ENCODE assay signal across 22 cellular contexts in genomic region chr17:65690626-65691310, GRCh38.
DNase-seq lines count a peak whose midpoint lies in the region; ATAC-seq, FAIRE-seq and TF ChIP-seq lines count a peak whose summit lies in the region.
"Had no signal": no experiment of that assay in that cellular context is flagged by ENCODE, and none has a peak within 500 bp of the region (broad histone marks: within the 10 kb centered on the region; RNA-seq: fewer than 3 reads in every experiment).

No MANE protein-coding gene starts in this region.

- H3K4me3 ChIP-seq in GM23338, result no peak overlapping the region
- no peak overlapping the region for H3K4me3 ChIP-seq in bronchial epithelial cell (ENCODE audit: low read depth, low read length)
- H3K4me3 ChIP-seq: suprapubic skin had no signal

- no peaks in the 10 kb centered on the region for H3F3A ChIP-seq in GM23338 (replicated peaks; ENCODE audit: low read depth)

- H3K4me1 ChIP-seq in GM23338 (ENCODE audit: insufficient read depth), result peaks cover 13% of the 10 kb centered on the region
- H3K4me1 ChIP-seq: foreskin keratinocyte, suprapubic skin had no signal

- no peaks in the 10 kb centered on the region for H4K20me1 ChIP-seq in GM23338 (replicated peaks; ENCODE audit: insufficient read depth)

- peak overlapping the region; percentile 80; the same call in 1 of the 2 replicates for H2AFZ ChIP-seq in GM23338

- no peak overlapping the region for H3K27ac ChIP-seq in GM23338 (ENCODE audit: low read depth)
- H3K27ac ChIP-seq: brain microvascular endothelial cell, epithelial cell of prostate, foreskin keratinocyte, suprapubic skin had no signal

- POLR2A ChIA-PET in HEK293T (lab: Yijun Ruan, JAX), result no interaction called here

- no peaks in the 10 kb centered on the region for H3K79me2 ChIP-seq in GM23338 (replicated peaks; ENCODE audit: insufficient read depth)

- FAIRE-seq in bronchial epithelial cell (lab: Jason Lieb, UNC), result peak; percentile 94
- FAIRE-seq: GM12891, HTR-8/SVneo, small intestine had no signal

- peak overlapping the region; percentile 48; the same call in 1 of the 2 replicates for H3K4me2 ChIP-seq in GM23338

- no peaks in the 10 kb centered on the region for H3K36me3 Mint-ChIP-seq in GM23338 (ENCODE audit: low read depth)
- H3K36me3 Mint-ChIP-seq: activated naive CD4-positive, alpha-beta T cell treated with anti-CD3 and anti-CD28 coated beads, Interleukin-2, amount 50 U/mL, for 24 hours; naive thymus-derived CD8-positive, alpha-beta T cell had no signal

- H3K27ac Mint-ChIP-seq in GM23338, result no peak overlapping the region
- H3K27ac Mint-ChIP-seq: activated naive CD4-positive, alpha-beta T cell treated with anti-CD3 and anti-CD28 coated beads, Interleukin-2, amount 50 U/mL, for 24 hours; B cell had no signal

- H3K36me3 ChIP-seq in GM23338 (ENCODE audit: insufficient read depth) (no peaks in the 10 kb centered on the region), bronchial epithelial cell (ENCODE audit: control insufficient read depth, insufficient read depth, low read length) (no peaks in the 10 kb centered on the region)
- H3K36me3 ChIP-seq: brain microvascular endothelial cell, suprapubic skin had no signal

- no peak for ATAC-seq in GM23338
- ATAC-seq in GM21515 (IDR thresholded peaks at IDR 0.05; ENCODE audit: unreplicated experiment), result no peak
- ATAC-seq: foreskin keratinocyte; naive thymus-derived CD8-positive, alpha-beta T cell had no signal

- H3K9me3 Mint-ChIP-seq in GM23338, result no peaks in the 10 kb centered on the region; the same call in 2 of the 3 replicates
- H3K9me3 Mint-ChIP-seq: activated naive CD4-positive, alpha-beta T cell treated with anti-CD3 and anti-CD28 coated beads, Interleukin-2, amount 50 U/mL, for 24 hours; naive thymus-derived CD8-positive, alpha-beta T cell had no signal

- TF ChIP-seq CTCF in GM23338 (conservative IDR thresholded peaks at IDR 0.05; ENCODE audit: low read depth in 2 of 2) (no peak), bronchial epithelial cell (IDR thresholded peaks at IDR 0.05; ENCODE audit: insufficient read depth, low read length, severe bottlenecking) (no peak)

- DNase-seq in DMS53 (lab: John Stamatoyannopoulos, UW), result peak; percentile 81
- no peak for DNase-seq in GM23338 (ENCODE audit: low spot score)
- peak; percentile 78 for DNase-seq in NCI-H510A treated with DMSO at 0.1 percent for 48 hours (lab: John Stamatoyannopoulos, UW)
- no peak for DNase-seq in bronchial epithelial cell (ENCODE audit: low read depth)
- no peak for DNase-seq in NCI-H2081 treated with DMSO at 0.1 percent for 48 hours (lab: John Stamatoyannopoulos, UW)
- DNase-seq in HEK293T (ENCODE audit: extremely low spot score), result no peak
- DNase-seq: activated CD4-positive, alpha-beta T cell treated with anti-CD3 and anti-CD28 coated beads for 48 hours; brain microvascular endothelial cell; foreskin keratinocyte; GDM1; naive thymus-derived CD8-positive, alpha-beta T cell; NCI-H1694 treated with DMSO at 0.1 percent for 48 hours; posterior cingulate gyrus; small intestine; stimulated activated CD4-positive, alpha-beta T cell treated with anti-CD3 and anti-CD28 coated beads, Interleukin-4, amount 100 ng/mL, for 24 hours had no signal

- H3K9me2 ChIP-seq in GM23338 (ENCODE audit: insufficient read depth), result no peaks in the 10 kb centered on the region

- no peaks in the 10 kb centered on the region for H3K27me3 Mint-ChIP-seq in GM23338 (ENCODE audit: insufficient read depth, low read depth, poor library complexity)
- H3K27me3 Mint-ChIP-seq: activated naive CD4-positive, alpha-beta T cell treated with anti-CD3 and anti-CD28 coated beads, Interleukin-2, amount 50 U/mL, for 24 hours; naive thymus-derived CD8-positive, alpha-beta T cell had no signal

- CTCF ChIA-PET in HEK293T (lab: Yijun Ruan, JAX), result no interaction called here

- H3K4me1 Mint-ChIP-seq in GM23338, result peaks cover 22% of the 10 kb centered on the region
- H3K4me1 Mint-ChIP-seq: B cell had no signal

- no peak overlapping the region for H3K4me3 Mint-ChIP-seq in GM23338
- H3K4me3 Mint-ChIP-seq: activated naive CD4-positive, alpha-beta T cell treated with anti-CD3 and anti-CD28 coated beads, Interleukin-2, amount 50 U/mL, for 24 hours; B cell had no signal

- H3K27me3 ChIP-seq in GM23338 (ENCODE audit: insufficient read depth) (no peaks in the 10 kb centered on the region), bronchial epithelial cell (ENCODE audit: control insufficient read depth, insufficient read depth, low read length) (no peaks in the 10 kb centered on the region)
- H3K27me3 ChIP-seq: brain microvascular endothelial cell, suprapubic skin had no signal

TF ChIP-seq in GM23338, 12 proteins besides CTCF, POLR2A, EP300 and RAD21 (continues in another document):
- no peak for TF ChIP-seq ZNF331 (CRISPR knock-in tag; IDR thresholded peaks at IDR 0.05; ENCODE audit: low read depth)
- TF ChIP-seq, protein P1, sequence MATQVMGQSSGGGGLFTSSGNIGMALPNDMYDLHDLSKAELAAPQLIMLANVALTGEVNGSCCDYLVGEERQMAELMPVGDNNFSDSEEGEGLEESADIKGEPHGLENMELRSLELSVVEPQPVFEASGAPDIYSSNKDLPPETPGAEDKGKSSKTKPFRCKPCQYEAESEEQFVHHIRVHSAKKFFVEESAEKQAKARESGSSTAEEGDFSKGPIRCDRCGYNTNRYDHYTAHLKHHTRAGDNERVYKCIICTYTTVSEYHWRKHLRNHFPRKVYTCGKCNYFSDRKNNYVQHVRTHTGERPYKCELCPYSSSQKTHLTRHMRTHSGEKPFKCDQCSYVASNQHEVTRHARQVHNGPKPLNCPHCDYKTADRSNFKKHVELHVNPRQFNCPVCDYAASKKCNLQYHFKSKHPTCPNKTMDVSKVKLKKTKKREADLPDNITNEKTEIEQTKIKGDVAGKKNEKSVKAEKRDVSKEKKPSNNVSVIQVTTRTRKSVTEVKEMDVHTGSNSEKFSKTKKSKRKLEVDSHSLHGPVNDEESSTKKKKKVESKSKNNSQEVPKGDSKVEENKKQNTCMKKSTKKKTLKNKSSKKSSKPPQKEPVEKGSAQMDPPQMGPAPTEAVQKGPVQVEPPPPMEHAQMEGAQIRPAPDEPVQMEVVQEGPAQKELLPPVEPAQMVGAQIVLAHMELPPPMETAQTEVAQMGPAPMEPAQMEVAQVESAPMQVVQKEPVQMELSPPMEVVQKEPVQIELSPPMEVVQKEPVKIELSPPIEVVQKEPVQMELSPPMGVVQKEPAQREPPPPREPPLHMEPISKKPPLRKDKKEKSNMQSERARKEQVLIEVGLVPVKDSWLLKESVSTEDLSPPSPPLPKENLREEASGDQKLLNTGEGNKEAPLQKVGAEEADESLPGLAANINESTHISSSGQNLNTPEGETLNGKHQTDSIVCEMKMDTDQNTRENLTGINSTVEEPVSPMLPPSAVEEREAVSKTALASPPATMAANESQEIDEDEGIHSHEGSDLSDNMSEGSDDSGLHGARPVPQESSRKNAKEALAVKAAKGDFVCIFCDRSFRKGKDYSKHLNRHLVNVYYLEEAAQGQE (IDR thresholded peaks at IDR 0.05; ENCODE audit: unreplicated experiment), result no peak
- no peak for TF ChIP-seq CREB1 (CRISPR knock-in tag; IDR thresholded peaks at IDR 0.05; ENCODE audit: low read depth)
- no peak for TF ChIP-seq JUNB (IDR thresholded peaks at IDR 0.05; ENCODE audit: unreplicated experiment)
- TF ChIP-seq EZH2phosphoT487 (IDR thresholded peaks at IDR 0.05; ENCODE audit: unreplicated experiment), result no peak
- TF ChIP-seq POLR2AphosphoS5 (IDR thresholded peaks at IDR 0.05; ENCODE audit: low read depth), result no peak

TF ChIP-seq in HEK293T, 16 proteins besides CTCF, POLR2A, EP300 and RAD21:
- TF ChIP-seq FOXM1 (IDR thresholded peaks at IDR 0.05; ENCODE audit: borderline replicate concordance) (no peak), SP1 (IDR thresholded peaks at IDR 0.05) (no peak), SUZ12 (IDR thresholded peaks at IDR 0.05) (no peak), LEF1 (IDR thresholded peaks at IDR 0.05; ENCODE audit: borderline replicate concordance) (no peak), ELF4 (IDR thresholded peaks at IDR 0.05) (no peak), BHLHE40 (IDR thresholded peaks at IDR 0.05; ENCODE audit: borderline replicate concordance) (no peak), ARNT (IDR thresholded peaks at IDR 0.05) (no peak), HDGF (IDR thresholded peaks at IDR 0.05; ENCODE audit: borderline replicate concordance) (no peak), TARDBP (IDR thresholded peaks at IDR 0.05) (no peak), FOXA1 (IDR thresholded peaks at IDR 0.05) (no peak), L3MBTL2 (conservative IDR thresholded peaks at IDR 0.05) (no peak), FOXK2 (IDR thresholded peaks at IDR 0.05) (no peak), CTBP1 (IDR thresholded peaks at IDR 0.05; ENCODE audit: borderline replicate concordance) (no peak), NFRKB (IDR thresholded peaks at IDR 0.05) (no peak), ZNF384 (IDR thresholded peaks at IDR 0.05) (no peak)
- TF ChIP-seq, protein P2, sequence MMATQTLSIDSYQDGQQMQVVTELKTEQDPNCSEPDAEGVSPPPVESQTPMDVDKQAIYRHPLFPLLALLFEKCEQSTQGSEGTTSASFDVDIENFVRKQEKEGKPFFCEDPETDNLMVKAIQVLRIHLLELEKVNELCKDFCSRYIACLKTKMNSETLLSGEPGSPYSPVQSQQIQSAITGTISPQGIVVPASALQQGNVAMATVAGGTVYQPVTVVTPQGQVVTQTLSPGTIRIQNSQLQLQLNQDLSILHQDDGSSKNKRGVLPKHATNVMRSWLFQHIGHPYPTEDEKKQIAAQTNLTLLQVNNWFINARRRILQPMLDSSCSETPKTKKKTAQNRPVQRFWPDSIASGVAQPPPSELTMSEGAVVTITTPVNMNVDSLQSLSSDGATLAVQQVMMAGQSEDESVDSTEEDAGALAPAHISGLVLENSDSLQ (IDR thresholded peaks at IDR 0.05), result no peak

Comparison
In these comparisons a context has a peak if more than half of its experiments do, and no peak if none do; other contexts are left out.
1. DNase-seq: peak in DMS53 (single experiment) and NCI-H510A treated with DMSO at 0.1 percent for 48 hours (single experiment); none in GM23338 (single experiment), bronchial epithelial cell (single experiment), NCI-H2081 treated with DMSO at 0.1 percent for 48 hours (single experiment) and HEK293T (single experiment).